8 cellular contexts compared by ENCODE assay signal in the genomic region with DNA sequence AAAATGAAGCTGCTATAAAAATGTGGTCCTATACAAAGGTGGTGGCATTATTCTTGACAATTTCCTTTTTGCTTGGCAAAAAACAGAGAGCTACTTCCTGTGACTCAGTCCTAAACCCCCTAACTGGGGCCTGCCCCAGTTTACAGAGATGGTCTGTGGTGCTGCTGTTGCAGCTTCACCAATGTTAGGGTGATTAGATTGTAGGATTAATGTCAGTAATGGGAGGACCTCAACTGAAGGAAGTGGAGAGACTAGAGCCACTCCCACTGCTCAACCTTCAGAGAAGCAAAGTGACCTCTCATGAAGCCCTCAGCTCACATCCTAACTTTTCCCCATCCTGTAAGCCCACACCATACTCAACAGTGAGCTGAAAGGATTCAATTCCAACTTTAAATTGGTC. TPM values are rescaled to one million over a fixed set of nuclear protein-coding genes. Genes with fewer than 3 reads are reported as not detected.
DNase-seq lines count a peak whose midpoint lies in the region; ATAC-seq, FAIRE-seq and TF ChIP-seq lines count a peak whose summit lies in the region.

No MANE protein-coding gene starts in this region.

- no peak for TF ChIP-seq POLR2A in A549 (IDR thresholded peaks at IDR 0.05; ENCODE audit: low read length)

- no peak overlapping the region for H3K4me3 ChIP-seq in A549

- H3K4me1 ChIP-seq in A549 = peaks cover 27% of the 10 kb centered on the region

- TF ChIP-seq RAD21 in A549 (conservative IDR thresholded peaks at IDR 0.05 in 1 of 2, IDR thresholded peaks at IDR 0.05 in 1 of 2) = no peak

- peak overlapping the region; percentile 97 for H3K4me2 ChIP-seq in A549

- no peak for ATAC-seq in A549
- ATAC-seq in activated T-helper 17 cell treated with anti-CD3 and anti-CD28 coated beads, Interleukin-2, amount 50 U/mL, for 72 hours (replicated peaks) = peak; percentile 62
- no peak for ATAC-seq in memory B cell (ENCODE audit: low read depth)
- ATAC-seq in HG03159 (IDR thresholded peaks at IDR 0.05; ENCODE audit: unreplicated experiment) = no peak
- ATAC-seq in HG03025 (IDR thresholded peaks at IDR 0.05; ENCODE audit: low FRiP score, unreplicated experiment) = no peak
- ATAC-seq in HG03469 (IDR thresholded peaks at IDR 0.05; ENCODE audit: unreplicated experiment) = no peak

- no peaks in the 10 kb centered on the region for H3K9me3 Mint-ChIP-seq in activated T-helper 17 cell treated with anti-CD3 and anti-CD28 coated beads, Interleukin-2, amount 50 U/mL, for 72 hours
- H3K9me3 Mint-ChIP-seq in memory B cell = no peaks in the 10 kb centered on the region

- POLR2A ChIA-PET in A549 (lab: Yijun Ruan, JAX) = interaction anchor here (0.6 to 7.0 kb wide), 7 partner anchors 14 to 454 kb away, joined by 3 to 114 read pairs (median 4); partner anchors contain the start of genes RAB13, S100A2, S100A3 and S100A4

- H3K27me3 Mint-ChIP-seq in activated T-helper 17 cell treated with anti-CD3 and anti-CD28 coated beads, Interleukin-2, amount 50 U/mL, for 72 hours = no peaks in the 10 kb centered on the region
- no peaks in the 10 kb centered on the region for H3K27me3 Mint-ChIP-seq in memory B cell

- peak overlapping the region; percentile 98 to 100 for H3K27ac ChIP-seq in A549

- TF ChIP-seq CTCF in A549 (IDR thresholded peaks at IDR 0.05) = no peak

- CTCF ChIA-PET in A549 (lab: Yijun Ruan, JAX) = interaction anchor here (0.7 to 18.2 kb wide), 31 partner anchors 10 to 454 kb away, joined by 3 to 471 read pairs (median 10); partner anchors contain the start of genes CHTOP, PGLYRP4, RAB13 and S100A1

- H3K4me3 Mint-ChIP-seq in activated T-helper 17 cell treated with anti-CD3 and anti-CD28 coated beads, Interleukin-2, amount 50 U/mL, for 72 hours = peak overlapping the region; percentile 96
- peak overlapping the region; percentile 55 for H3K4me3 Mint-ChIP-seq in memory B cell

- TF ChIP-seq EP300 in A549 (IDR thresholded peaks at IDR 0.05) = no peak

- H3K4me1 Mint-ChIP-seq in activated T-helper 17 cell treated with anti-CD3 and anti-CD28 coated beads, Interleukin-2, amount 50 U/mL, for 72 hours = peaks cover 39% of the 10 kb centered on the region
- peaks cover 38% of the 10 kb centered on the region for H3K4me1 Mint-ChIP-seq in memory B cell

- DNase-seq in A549 (ENCODE audit: low read depth in 1 of 2, low spot score in 1 of 2) (no peak), HT1080 (ENCODE audit: low read depth) (peak; percentile 71), memory B cell (ENCODE audit: low spot score in 2 of 2) (no peak), kidney glomerular epithelial cell (lab: John Stamatoyannopoulos, UW) (no peak)

- FAIRE-seq in A549 (lab: Jason Lieb, UNC) = no peak

- H3K27ac Mint-ChIP-seq in activated T-helper 17 cell treated with anti-CD3 and anti-CD28 coated beads, Interleukin-2, amount 50 U/mL, for 72 hours = peak overlapping the region; percentile 94
- peak overlapping the region; percentile 18 for H3K27ac Mint-ChIP-seq in memory B cell

- H3K36me3 Mint-ChIP-seq in activated T-helper 17 cell treated with anti-CD3 and anti-CD28 coated beads, Interleukin-2, amount 50 U/mL, for 72 hours (ENCODE audit: low read depth) = peaks cover 46% of the 10 kb centered on the region
- peaks cover 4% of the 10 kb centered on the region for H3K36me3 Mint-ChIP-seq in memory B cell

- H3K9me3 ChIP-seq in A549 = no peaks in the 10 kb centered on the region

TF ChIP-seq in A549, 52 proteins besides CTCF, POLR2A, EP300 and RAD21:
- TF ChIP-seq TP53 (CRISPR knock-in tag; IDR thresholded peaks at IDR 0.05) = 0 out of 2 replicates have a peak, but pooled peaks have one; percentile 25
- no peak for TF ChIP-seq FOSL2 (IDR thresholded peaks at IDR 0.05)
- no peak for TF ChIP-seq FOSL2 (CRISPR knock-in tag; IDR thresholded peaks at IDR 0.05)

RNA-seq across cellular contexts. Expression of gene S100A6, which starts 3.6 kb away (rescaled TPM):
- polyA plus RNA-seq in A549 (2011; rRNA removed) (898 and 1,226 TPM in 2 replicates), A549 (2017; fragmentation: RNase III; extraction: RNeasy Plus Mini Kit Qiagen cat#74134 plus additional on column Dnase treatment) (2,810 to 4,567 TPM (median 3,552 TPM) in 3 replicates)
- polyA plus RNA-seq in A549 (2012; cell fraction: cytosol; rRNA removed) = 1,879 and 1,929 TPM in 2 replicates
- 562 and 1,121 TPM in 2 replicates for polyA plus RNA-seq in A549 (2012; cell fraction: nucleus; rRNA removed)
- 472 and 476 TPM in 2 replicates for polyA minus RNA-seq in A549 (2011; rRNA and poly(A)+ RNA removed)
- total RNA-seq in HT1080 (2014; rRNA removed; shearing (Covaris generic)) = 1,050 and 1,792 TPM in 2 replicates
- 745 and 972 TPM in 2 replicates for polyA plus RNA-seq in HT1080 (2015; cell fraction: cytosol; rRNA removed)
- polyA plus RNA-seq in HT1080 (2015; cell fraction: nucleus; rRNA removed) = 321 and 373 TPM in 2 replicates
- 100 to 1,000 TPM; 530 to 753 TPM for total RNA-seq in activated T-helper 17 cell treated with anti-CD3 and anti-CD28 coated beads, Interleukin-2, amount 50 U/mL, for 72 hours

RNA-seq across cellular contexts. Expression of gene S100A5, which starts 8.6 kb away (rescaled TPM):
- polyA plus RNA-seq in A549 (2011; rRNA removed) (0.48 and 0.68 TPM in 2 replicates), A549 (2017; fragmentation: RNase III; extraction: RNeasy Plus Mini Kit Qiagen cat#74134 plus additional on column Dnase treatment) (0.17 to 0.57 TPM (median 0.45 TPM) in 3 replicates)
- 0.52 and 1.1 TPM in 2 replicates for polyA plus RNA-seq in A549 (2012; cell fraction: cytosol; rRNA removed)
- 0.92 and 1.3 TPM in 2 replicates for polyA plus RNA-seq in A549 (2012; cell fraction: nucleus; rRNA removed)
- not detected in 2 replicates for polyA minus RNA-seq in A549 (2011; rRNA and poly(A)+ RNA removed)
- total RNA-seq in HT1080 (2014; rRNA removed; shearing (Covaris generic)) = 0.53 and 2.4 TPM in 2 replicates
- polyA plus RNA-seq in HT1080 (2015; cell fraction: cytosol; rRNA removed) = 1.8 and 2.3 TPM in 2 replicates
- polyA plus RNA-seq in HT1080 (2015; cell fraction: nucleus; rRNA removed) = 0.67 and 1.1 TPM in 2 replicates
- 1 to 10 TPM; 3.2 to 9.6 TPM for total RNA-seq in activated T-helper 17 cell treated with anti-CD3 and anti-CD28 coated beads, Interleukin-2, amount 50 U/mL, for 72 hours

RNA-seq across cellular contexts. Expression of gene S100A4, which starts 13.4 kb away (rescaled TPM):
- polyA plus RNA-seq in A549 (2011; rRNA removed) (590 and 814 TPM in 2 replicates), A549 (2017; fragmentation: RNase III; extraction: RNeasy Plus Mini Kit Qiagen cat#74134 plus additional on column Dnase treatment) (2,180 to 3,189 TPM (median 2,584 TPM) in 3 replicates)
- polyA plus RNA-seq in A549 (2012; cell fraction: cytosol; rRNA removed) = 813 and 885 TPM in 2 replicates
- 347 and 601 TPM in 2 replicates for polyA plus RNA-seq in A549 (2012; cell fraction: nucleus; rRNA removed)
- 170 and 175 TPM in 2 replicates for polyA minus RNA-seq in A549 (2011; rRNA and poly(A)+ RNA removed)
- total RNA-seq in HT1080 (2014; rRNA removed; shearing (Covaris generic)) = 25.4 and 29.0 TPM in 2 replicates
- polyA plus RNA-seq in HT1080 (2015; cell fraction: cytosol; rRNA removed) = 3.0 and 6.2 TPM in 2 replicates
- polyA plus RNA-seq in HT1080 (2015; cell fraction: nucleus; rRNA removed) = 0.99 and 2.7 TPM in 2 replicates
- 1,000 to 10,000 TPM; 1,035 to 1,445 TPM for total RNA-seq in activated T-helper 17 cell treated with anti-CD3 and anti-CD28 coated beads, Interleukin-2, amount 50 U/mL, for 72 hours

RNA-seq across cellular contexts. Expression of gene S100A3, which starts 16.9 kb away (rescaled TPM):
- 25.0 and 25.4 TPM in 2 replicates for polyA plus RNA-seq in A549 (2011; rRNA removed)
- polyA plus RNA-seq in A549 (2012; cell fraction: cytosol; rRNA removed) = 73.2 and 85.8 TPM in 2 replicates
- polyA plus RNA-seq in A549 (2012; cell fraction: nucleus; rRNA removed) = 64.8 and 72.8 TPM in 2 replicates
- polyA plus RNA-seq in A549 (2017; fragmentation: RNase III; extraction: RNeasy Plus Mini Kit Qiagen cat#74134 plus additional on column Dnase treatment) = 71.1 to 88.9 TPM (median 74.0 TPM) in 3 replicates
- polyA minus RNA-seq in A549 (2011; rRNA and poly(A)+ RNA removed) = 16.9 and 18.6 TPM in 2 replicates
- 9.6 and 14.4 TPM in 2 replicates for total RNA-seq in HT1080 (2014; rRNA removed; shearing (Covaris generic))
- 2.0 and 4.7 TPM in 2 replicates for polyA plus RNA-seq in HT1080 (2015; cell fraction: cytosol; rRNA removed)
- 5.3 and 7.3 TPM in 2 replicates for polyA plus RNA-seq in HT1080 (2015; cell fraction: nucleus; rRNA removed)
- total RNA-seq in activated T-helper 17 cell treated with anti-CD3 and anti-CD28 coated beads, Interleukin-2, amount 50 U/mL, for 72 hours = not detected

RNA-seq across cellular contexts. Expression of gene S100A2, which starts 33.5 kb away (rescaled TPM):
- polyA plus RNA-seq in A549 (2011; rRNA removed) = 5.1 and 6.0 TPM in 2 replicates
- 7.8 and 10.9 TPM in 2 replicates for polyA plus RNA-seq in A549 (2012; cell fraction: cytosol; rRNA removed)
- 5.6 and 8.3 TPM in 2 replicates for polyA plus RNA-seq in A549 (2012; cell fraction: nucleus; rRNA removed)
- polyA plus RNA-seq in A549 (2017; fragmentation: RNase III; extraction: RNeasy Plus Mini Kit Qiagen cat#74134 plus additional on column Dnase treatment) = 13.4 to 19.5 TPM (median 15.9 TPM) in 3 replicates
- polyA minus RNA-seq in A549 (2011; rRNA and poly(A)+ RNA removed) = 1.5 and 2.8 TPM in 2 replicates
- 79.0 and 143 TPM in 2 replicates for total RNA-seq in HT1080 (2014; rRNA removed; shearing (Covaris generic))
- 95.4 and 136 TPM in 2 replicates for polyA plus RNA-seq in HT1080 (2015; cell fraction: cytosol; rRNA removed)
- 33.8 and 45.6 TPM in 2 replicates for polyA plus RNA-seq in HT1080 (2015; cell fraction: nucleus; rRNA removed)
- total RNA-seq in activated T-helper 17 cell treated with anti-CD3 and anti-CD28 coated beads, Interleukin-2, amount 50 U/mL, for 72 hours = 10 to 100 TPM; 10.1 to 10.7 TPM

Comparison
In these comparisons a context has a peak if more than half of its experiments do, and no peak if none do; other contexts are left out.
1. RNA of gene S100A4, which starts 13.4 kb away (total RNA-seq): 1,035 to 1,445 TPM in activated T-helper 17 cell treated with anti-CD3 and anti-CD28 coated beads, Interleukin-2, amount 50 U/mL, for 72 hours; 25.4 to 29.0 TPM in HT1080; every median in the first group is over 10 times any median in the second.